Comparison of ENCODE assay signal across 8 cellular contexts in genomic region chr2:24122356-24123211, GRCh38. TPM values are rescaled to one million over a fixed set of nuclear protein-coding genes. Genes with fewer than 3 reads are reported as not detected.
DNase-seq lines count a peak whose midpoint lies in the region; ATAC-seq and TF ChIP-seq lines count a peak whose summit lies in the region.

No MANE protein-coding gene starts in this region.

- no peaks in the 10 kb centered on the region for H3K36me3 Mint-ChIP-seq in activated T-cell treated with anti-CD3 and anti-CD28 coated beads, Interleukin-2, amount 50 U/mL, for 72 hours (ENCODE audit: insufficient read depth in 2 of 2)

- H3K4me3 Mint-ChIP-seq in activated T-cell treated with anti-CD3 and anti-CD28 coated beads, Interleukin-2, amount 50 U/mL, for 72 hours: peak overlapping the region; percentile 88 to 91

- no peak for TF ChIP-seq EP300 in gastroesophageal sphincter (IDR thresholded peaks at IDR 0.05)

- H3K27me3 ChIP-seq in gastroesophageal sphincter (no peaks in the 10 kb centered on the region), skeletal muscle satellite cell (ENCODE audit: control insufficient read depth, insufficient read depth, low read length) (no peaks in the 10 kb centered on the region)

- H3K4me1 Mint-ChIP-seq in activated T-cell treated with anti-CD3 and anti-CD28 coated beads, Interleukin-2, amount 50 U/mL, for 72 hours (ENCODE audit: low read depth): peaks cover 13% of the 10 kb centered on the region

- H3K9me3 Mint-ChIP-seq in activated T-cell treated with anti-CD3 and anti-CD28 coated beads, Interleukin-2, amount 50 U/mL, for 72 hours: no peaks in the 10 kb centered on the region

- H3K4me1 ChIP-seq in gastroesophageal sphincter (peaks cover 0 to 40% (median 7%) of the 10 kb centered on the region in 3 donors), skeletal muscle satellite cell (ENCODE audit: control insufficient read depth, insufficient read depth, low read length) (peaks cover 13% of the 10 kb centered on the region)

- peak overlapping the region; percentile 81 for H3K9ac ChIP-seq in skeletal muscle satellite cell (ENCODE audit: low read depth, low read length)

- DNase-seq in activated T-cell treated with anti-CD3 and anti-CD28 coated beads, Interleukin-2, amount 50 U/mL, for 72 hours: no peak
- no peak for DNase-seq in activated T-cell treated with anti-CD3 and anti-CD28 coated beads, Interleukin-2, amount 50 U/mL, for 1 hour
- DNase-seq in COLO668 (lab: John Stamatoyannopoulos, UW; ENCODE audit: unreplicated experiment): no peak

- no peak for ATAC-seq in activated T-cell treated with anti-CD3 and anti-CD28 coated beads, Interleukin-2, amount 50 U/mL, for 72 hours (replicated peaks in 1 of 2)
- ATAC-seq in gastroesophageal sphincter (no peak), GM21717 (IDR thresholded peaks at IDR 0.05; ENCODE audit: unreplicated experiment) (no peak), HG02840 (IDR thresholded peaks at IDR 0.05; ENCODE audit: low FRiP score, unreplicated experiment) (no peak)

- TF ChIP-seq POLR2A in gastroesophageal sphincter (IDR thresholded peaks at IDR 0.05): no peak

- WGBS in gastroesophageal sphincter (ENCODE audit: low coverage in 1 of 2), 2 donors: 12 to 13% methylated on average over 8 to 11 of the region's 16 CpGs

- H3K4me3 ChIP-seq in gastroesophageal sphincter (peak overlapping the region; percentile 57 to 66), skeletal muscle satellite cell (ENCODE audit: low read length) (peak overlapping the region; percentile 96)

- H3K4me2 ChIP-seq in skeletal muscle satellite cell (ENCODE audit: low read length): peak overlapping the region; percentile 82

- H3K27ac Mint-ChIP-seq in activated T-cell treated with anti-CD3 and anti-CD28 coated beads, Interleukin-2, amount 50 U/mL, for 72 hours: peak overlapping the region; percentile 95

- peak overlapping the region; percentile 92 for H3K27ac ChIP-seq in VCaP
- H3K27ac ChIP-seq in gastroesophageal sphincter: peak overlapping the region; percentile 79 to 97 (median 94)

- no peaks in the 10 kb centered on the region for H3K27me3 Mint-ChIP-seq in activated T-cell treated with anti-CD3 and anti-CD28 coated beads, Interleukin-2, amount 50 U/mL, for 72 hours (ENCODE audit: low read depth)

- no peak for TF ChIP-seq CTCF in VCaP (conservative IDR thresholded peaks at IDR 0.05)
- no peak for TF ChIP-seq CTCF in gastroesophageal sphincter (IDR thresholded peaks at IDR 0.05)

- no peaks in the 10 kb centered on the region for H3K36me3 ChIP-seq in gastroesophageal sphincter
- no peaks in the 10 kb centered on the region for H3K36me3 ChIP-seq in skeletal muscle satellite cell (ENCODE audit: insufficient read depth, low read length)

- H3K9me3 ChIP-seq in gastroesophageal sphincter (no peaks in the 10 kb centered on the region), skeletal muscle satellite cell (replicated peaks; ENCODE audit: low read length) (no peaks in the 10 kb centered on the region)

RNA-seq across cellular contexts. Expression of gene PFN4, which starts 0.6 kb away (rescaled TPM):
- under 1 TPM; 0.29 to 0.72 TPM for total RNA-seq in activated T-cell treated with anti-CD3 and anti-CD28 coated beads, Interleukin-2, amount 50 U/mL, for 72 hours
- under 1 TPM in 1 of 4 donors, not detected in 3; 0.94 TPM for total RNA-seq in gastroesophageal sphincter
- not detected in 2 replicates for total RNA-seq in skeletal muscle satellite cell (2012; rRNA removed)

RNA-seq across cellular contexts. Expression of gene FAM228B, which starts 0.7 kb away (rescaled TPM):
- 10 to 100 TPM; 18.0 to 18.7 TPM for total RNA-seq in activated T-cell treated with anti-CD3 and anti-CD28 coated beads, Interleukin-2, amount 50 U/mL, for 72 hours
- total RNA-seq in gastroesophageal sphincter: 10 to 100 TPM; 24.0 to 45.5 (median 30.9) TPM
- 2.6 and 4.1 TPM in 2 replicates for total RNA-seq in skeletal muscle satellite cell (2012; rRNA removed)

RNA-seq across cellular contexts. Expression of gene TP53I3, which starts 38.0 kb away (rescaled TPM):
- 1 to 10 TPM; 1.8 to 4.0 TPM for total RNA-seq in activated T-cell treated with anti-CD3 and anti-CD28 coated beads, Interleukin-2, amount 50 U/mL, for 72 hours
- 10 to 100 TPM in 1 of 4 donors, 1 to 10 TPM in 3; 5.6 to 10.1 (median 8.9) TPM for total RNA-seq in gastroesophageal sphincter
- 44.1 and 50.5 TPM in 2 replicates for total RNA-seq in skeletal muscle satellite cell (2012; rRNA removed)

RNA-seq across cellular contexts. Expression of gene SF3B6, which starts 46.5 kb away (rescaled TPM):
- 100 to 1,000 TPM; 110 to 115 TPM for total RNA-seq in activated T-cell treated with anti-CD3 and anti-CD28 coated beads, Interleukin-2, amount 50 U/mL, for 72 hours
- 100 to 1,000 TPM in 3 of 4 donors, 10 to 100 TPM in 1; 96.8 to 128 (median 115) TPM for total RNA-seq in gastroesophageal sphincter
- 201 and 213 TPM in 2 replicates for total RNA-seq in skeletal muscle satellite cell (2012; rRNA removed)

RNA-seq across cellular contexts. Expression of gene FAM228A, which starts 52.3 kb away (rescaled TPM):
- under 1 TPM; 0.14 to 0.60 TPM for total RNA-seq in activated T-cell treated with anti-CD3 and anti-CD28 coated beads, Interleukin-2, amount 50 U/mL, for 72 hours
- total RNA-seq in gastroesophageal sphincter: 1 to 10 TPM in 3 of 4 donors, under 1 TPM in 1; 0.54 to 3.7 (median 2.0) TPM
- under 0.01 and 0.87 TPM in 2 replicates for total RNA-seq in skeletal muscle satellite cell (2012; rRNA removed)
